ENCODE assay signal across 1 cellular context in the genomic region with DNA sequence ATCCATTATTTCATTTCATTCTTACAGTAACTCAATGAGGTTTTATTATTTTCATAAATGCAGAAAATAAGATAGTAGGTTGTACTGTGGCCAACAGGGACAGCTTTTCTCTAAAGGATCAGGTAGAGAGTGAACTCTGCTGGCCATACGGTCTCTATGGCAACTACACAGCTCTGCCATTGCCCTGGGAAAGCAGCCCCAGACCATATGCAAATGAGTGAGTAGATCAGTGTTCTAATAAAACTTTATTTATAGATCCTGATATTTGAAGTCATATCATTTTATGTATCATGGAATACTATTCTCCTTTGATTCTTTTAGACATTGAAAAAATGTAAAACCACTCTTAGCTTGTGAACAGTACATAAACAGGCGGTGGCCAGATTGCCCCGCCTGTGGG.
TF ChIP-seq lines count a peak whose summit lies in the region.

No MANE protein-coding gene starts in this region.

TF ChIP-seq in GM23338, 12 proteins besides CTCF, POLR2A, EP300 and RAD21 (continued from another document):
- TF ChIP-seq, protein P1, sequence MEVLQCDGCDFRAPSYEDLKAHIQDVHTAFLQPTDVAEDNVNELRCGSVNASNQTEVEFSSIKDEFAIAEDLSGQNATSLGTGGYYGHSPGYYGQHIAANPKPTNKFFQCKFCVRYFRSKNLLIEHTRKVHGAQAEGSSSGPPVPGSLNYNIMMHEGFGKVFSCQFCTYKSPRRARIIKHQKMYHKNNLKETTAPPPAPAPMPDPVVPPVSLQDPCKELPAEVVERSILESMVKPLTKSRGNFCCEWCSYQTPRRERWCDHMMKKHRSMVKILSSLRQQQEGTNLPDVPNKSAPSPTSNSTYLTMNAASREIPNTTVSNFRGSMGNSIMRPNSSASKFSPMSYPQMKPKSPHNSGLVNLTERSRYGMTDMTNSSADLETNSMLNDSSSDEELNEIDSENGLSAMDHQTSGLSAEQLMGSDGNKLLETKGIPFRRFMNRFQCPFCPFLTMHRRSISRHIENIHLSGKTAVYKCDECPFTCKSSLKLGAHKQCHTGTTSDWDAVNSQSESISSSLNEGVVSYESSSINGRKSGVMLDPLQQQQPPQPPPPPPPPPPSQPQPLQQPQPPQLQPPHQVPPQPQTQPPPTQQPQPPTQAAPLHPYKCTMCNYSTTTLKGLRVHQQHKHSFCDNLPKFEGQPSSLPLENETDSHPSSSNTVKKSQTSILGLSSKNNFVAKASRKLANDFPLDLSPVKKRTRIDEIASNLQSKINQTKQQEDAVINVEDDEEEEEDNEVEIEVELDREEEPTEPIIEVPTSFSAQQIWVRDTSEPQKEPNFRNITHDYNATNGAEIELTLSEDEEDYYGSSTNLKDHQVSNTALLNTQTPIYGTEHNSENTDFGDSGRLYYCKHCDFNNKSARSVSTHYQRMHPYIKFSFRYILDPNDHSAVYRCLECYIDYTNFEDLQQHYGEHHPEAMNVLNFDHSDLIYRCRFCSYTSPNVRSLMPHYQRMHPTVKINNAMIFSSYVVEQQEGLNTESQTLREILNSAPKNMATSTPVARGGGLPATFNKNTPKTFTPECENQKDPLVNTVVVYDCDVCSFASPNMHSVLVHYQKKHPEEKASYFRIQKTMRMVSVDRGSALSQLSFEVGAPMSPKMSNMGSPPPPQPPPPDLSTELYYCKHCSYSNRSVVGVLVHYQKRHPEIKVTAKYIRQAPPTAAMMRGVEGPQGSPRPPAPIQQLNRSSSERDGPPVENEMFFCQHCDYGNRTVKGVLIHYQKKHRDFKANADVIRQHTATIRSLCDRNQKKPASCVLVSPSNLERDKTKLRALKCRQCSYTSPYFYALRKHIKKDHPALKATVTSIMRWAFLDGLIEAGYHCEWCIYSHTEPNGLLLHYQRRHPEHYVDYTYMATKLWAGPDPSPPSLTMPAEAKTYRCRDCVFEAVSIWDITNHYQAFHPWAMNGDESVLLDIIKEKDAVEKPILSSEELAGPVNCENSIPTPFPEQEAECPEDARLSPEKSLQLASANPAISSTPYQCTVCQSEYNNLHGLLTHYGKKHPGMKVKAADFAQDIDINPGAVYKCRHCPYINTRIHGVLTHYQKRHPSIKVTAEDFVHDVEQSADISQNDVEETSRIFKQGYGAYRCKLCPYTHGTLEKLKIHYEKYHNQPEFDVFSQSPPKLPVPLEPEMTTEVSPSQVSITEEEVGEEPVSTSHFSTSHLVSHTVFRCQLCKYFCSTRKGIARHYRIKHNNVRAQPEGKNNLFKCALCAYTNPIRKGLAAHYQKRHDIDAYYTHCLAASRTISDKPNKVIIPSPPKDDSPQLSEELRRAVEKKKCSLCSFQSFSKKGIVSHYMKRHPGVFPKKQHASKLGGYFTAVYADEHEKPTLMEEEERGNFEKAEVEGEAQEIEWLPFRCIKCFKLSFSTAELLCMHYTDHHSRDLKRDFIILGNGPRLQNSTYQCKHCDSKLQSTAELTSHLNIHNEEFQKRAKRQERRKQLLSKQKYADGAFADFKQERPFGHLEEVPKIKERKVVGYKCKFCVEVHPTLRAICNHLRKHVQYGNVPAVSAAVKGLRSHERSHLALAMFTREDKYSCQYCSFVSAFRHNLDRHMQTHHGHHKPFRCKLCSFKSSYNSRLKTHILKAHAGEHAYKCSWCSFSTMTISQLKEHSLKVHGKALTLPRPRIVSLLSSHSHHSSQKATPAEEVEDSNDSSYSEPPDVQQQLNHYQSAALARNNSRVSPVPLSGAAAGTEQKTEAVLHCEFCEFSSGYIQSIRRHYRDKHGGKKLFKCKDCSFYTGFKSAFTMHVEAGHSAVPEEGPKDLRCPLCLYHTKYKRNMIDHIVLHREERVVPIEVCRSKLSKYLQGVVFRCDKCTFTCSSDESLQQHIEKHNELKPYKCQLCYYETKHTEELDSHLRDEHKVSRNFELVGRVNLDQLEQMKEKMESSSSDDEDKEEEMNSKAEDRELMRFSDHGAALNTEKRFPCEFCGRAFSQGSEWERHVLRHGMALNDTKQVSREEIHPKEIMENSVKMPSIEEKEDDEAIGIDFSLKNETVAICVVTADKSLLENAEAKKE (CRISPR knock-in tag; IDR thresholded peaks at IDR 0.05) = no peak
- TF ChIP-seq JUNB (IDR thresholded peaks at IDR 0.05; ENCODE audit: unreplicated experiment) = no peak
